ENCODE assay signal across 11 cellular contexts in genomic region chr14:93045965-93046695, GRCh38.
DNase-seq lines count a peak whose midpoint lies in the region; ATAC-seq and TF ChIP-seq lines count a peak whose summit lies in the region.
"Had no signal": no experiment of that assay in that cellular context is flagged by ENCODE, and none has a peak within 500 bp of the region (broad histone marks: within the 10 kb centered on the region; RNA-seq: fewer than 3 reads in every experiment).

No MANE protein-coding gene starts in this region.

- no peak overlapping the region for H3K27ac ChIP-seq in A673 (ENCODE audit: low read depth, low read length, poor library complexity, severe bottlenecking)

- TF ChIP-seq CTCF in brain (conservative IDR thresholded peaks at IDR 0.05) (no peak), A673 (conservative IDR thresholded peaks at IDR 0.05; ENCODE audit: low read depth, low read length) (no peak)

- no peaks in the 10 kb centered on the region for H3K27me3 ChIP-seq in A673 (replicated peaks; ENCODE audit: insufficient read depth, low read depth, low read length, poor library complexity)
- H3K27me3 ChIP-seq: upper lobe of left lung had no signal

- H3K9me3 ChIP-seq in A673 (ENCODE audit: low read depth, low read length, poor library complexity, severe bottlenecking), result no peaks in the 10 kb centered on the region
- H3K9me3 ChIP-seq: upper lobe of left lung had no signal

- H3K27me3 Mint-ChIP-seq in brain, result peaks cover 3% of the 10 kb centered on the region
- H3K27me3 Mint-ChIP-seq: activated CD4-positive, alpha-beta memory T cell treated with anti-CD3 and anti-CD28 coated beads for 36 hours had no signal

- no peaks in the 10 kb centered on the region for H3K36me3 ChIP-seq in A673 (ENCODE audit: insufficient read depth, low read length, poor library complexity, severe bottlenecking)
- H3K36me3 ChIP-seq: upper lobe of left lung had no signal

- intact Hi-C loops in A673 (cut with micrococcal nuclease; ENCODE audit: unreplicated experiment), result no loop called here

- H3K9me3 Mint-ChIP-seq in brain, result peaks cover 0 to 2% (median 0%) of the 10 kb centered on the region in 5 experiments
- H3K9me3 Mint-ChIP-seq: activated CD4-positive, alpha-beta memory T cell treated with anti-CD3 and anti-CD28 coated beads for 36 hours had no signal

- peaks cover 5% of the 10 kb centered on the region for H3K4me1 ChIP-seq in A673 (ENCODE audit: insufficient read depth, low read length, poor library complexity, severe bottlenecking)

- no peak overlapping the region for H3K4me3 Mint-ChIP-seq in brain
- H3K4me3 Mint-ChIP-seq: activated CD4-positive, alpha-beta memory T cell treated with anti-CD3 and anti-CD28 coated beads for 36 hours had no signal

- DNase-seq in AG08396 (ENCODE audit: low spot score) (peak; percentile 87), HuH-7 (ENCODE audit: low spot score) (peak; percentile 36), kidney tubule cell (ENCODE audit: low spot score) (peak; percentile 83), NCI-H82 treated with DMSO at 0.1 percent for 48 hours (lab: John Stamatoyannopoulos, UW; ENCODE audit: unreplicated experiment) (no peak), A673 (ENCODE audit: low spot score) (no peak)
- DNase-seq in activated CD8-positive, alpha-beta memory T cell treated with anti-CD3 and anti-CD28 coated beads, Interleukin-2, amount 50 U/mL, for 4 hours, result no peak
- DNase-seq: activated CD4-positive, alpha-beta memory T cell treated with anti-CD3 and anti-CD28 coated beads for 36 hours; upper lobe of left lung had no signal

- ATAC-seq in HG02798 (IDR thresholded peaks at IDR 0.05; ENCODE audit: poor library complexity, unreplicated experiment), result no peak

- peaks cover 77% of the 10 kb centered on the region for H3K4me1 Mint-ChIP-seq in brain

- peak overlapping the region in 4 of 5 experiments; percentile 8 to 90 (median 44) for H3K27ac Mint-ChIP-seq in brain
- H3K27ac Mint-ChIP-seq: activated CD4-positive, alpha-beta memory T cell treated with anti-CD3 and anti-CD28 coated beads for 36 hours had no signal

- no peaks in the 10 kb centered on the region for H3K36me3 Mint-ChIP-seq in brain
- H3K36me3 Mint-ChIP-seq: activated CD4-positive, alpha-beta memory T cell treated with anti-CD3 and anti-CD28 coated beads for 36 hours had no signal

- no peak overlapping the region for H3K4me3 ChIP-seq in A673 (ENCODE audit: low read depth, low read length, poor library complexity, severe bottlenecking)
- H3K4me3 ChIP-seq: skin epidermis, upper lobe of left lung had no signal

- POLR2A ChIA-PET in A673 (lab: Charles Lee; ENCODE audit: low non-redundant PET), result no interaction called here

- CTCF ChIA-PET in A673 (lab: Charles Lee), result no interaction called here

- no TSS peak for BruUV-seq in A673 (replicated peaks; lab: Mats Ljungman, UMichigan)

Comparison
In these comparisons a context has a peak if more than half of its experiments do, and no peak if none do; other contexts are left out.
1. DNase-seq: peak in AG08396 (single experiment), HuH-7 (single experiment) and kidney tubule cell (single experiment); none in NCI-H82 treated with DMSO at 0.1 percent for 48 hours (single experiment), A673 (single experiment) and activated CD8-positive, alpha-beta memory T cell treated with anti-CD3 and anti-CD28 coated beads, Interleukin-2, amount 50 U/mL, for 4 hours (single experiment).